Comparison of ENCODE assay signal across 8 cellular contexts in the genomic region with DNA sequence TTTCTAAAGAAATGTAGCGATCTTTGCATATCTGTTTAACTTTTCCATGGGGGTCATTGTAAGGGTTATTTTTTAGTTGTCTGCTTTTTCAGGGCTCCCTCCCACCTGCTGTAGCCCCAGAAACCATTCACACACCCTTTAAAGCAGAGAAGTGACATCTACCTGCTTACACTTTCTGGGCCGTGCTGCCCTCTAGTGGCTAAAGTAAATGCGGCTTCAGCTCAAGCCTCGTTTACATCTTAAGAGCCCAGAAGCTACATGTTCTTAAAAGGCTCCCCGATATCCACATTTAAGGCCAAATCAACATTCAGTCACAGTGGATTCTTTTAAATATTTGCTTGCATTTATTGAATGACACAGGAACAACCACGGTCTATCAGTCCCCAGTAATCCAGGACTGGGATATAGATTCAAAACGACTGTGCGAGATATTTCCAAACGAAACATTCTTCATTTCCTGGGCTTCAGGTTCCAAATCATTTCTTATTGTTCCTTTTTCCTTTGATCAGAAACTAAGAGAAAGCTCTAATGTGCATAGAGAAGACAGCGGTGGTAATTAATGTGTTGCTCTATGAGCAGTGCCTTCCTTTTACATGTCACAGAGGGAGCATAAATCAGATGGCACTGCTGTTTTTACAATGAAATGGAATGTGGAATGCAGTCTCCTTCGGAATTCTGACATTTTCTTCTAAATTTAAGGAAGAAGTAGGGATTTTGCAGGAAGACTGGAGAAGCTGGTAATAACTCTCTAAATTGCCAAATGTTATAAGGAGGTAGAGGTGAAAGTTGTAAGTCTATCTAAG.
DNase-seq lines count a peak whose midpoint lies in the region; ATAC-seq and TF ChIP-seq lines count a peak whose summit lies in the region.

No MANE protein-coding gene starts in this region.

- peaks cover 2% of the 10 kb centered on the region; the same call in 1 of the 2 replicates for H3K9me3 ChIP-seq in MG63
- no peaks in the 10 kb centered on the region for H3K9me3 ChIP-seq in SK-N-MC (ENCODE audit: low read depth, low read length)

- H3K27ac ChIP-seq in SK-N-MC: 0 out of 2 replicates have a peak overlapping the region, but pooled peaks have one; percentile 38

- no peaks in the 10 kb centered on the region for H3K27me3 ChIP-seq in H7 (ENCODE audit: control insufficient read depth, insufficient read depth, low read length)
- H3K27me3 ChIP-seq in MG63: no peaks in the 10 kb centered on the region

- no peaks in the 10 kb centered on the region for H3K9me3 Mint-ChIP-seq in activated naive CD4-positive, alpha-beta T cell treated with anti-CD3 and anti-CD28 coated beads, Interleukin-2, amount 50 U/mL, for 72 hours

- peak overlapping the region; percentile 61 for H3K9ac ChIP-seq in SK-N-MC (ENCODE audit: insufficient read length)

- no peak overlapping the region for H3K27ac Mint-ChIP-seq in activated naive CD4-positive, alpha-beta T cell treated with anti-CD3 and anti-CD28 coated beads, Interleukin-2, amount 50 U/mL, for 72 hours

- peak; percentile 88 for TF ChIP-seq CTCF in GM12865 (IDR thresholded peaks at IDR 0.05; ENCODE audit: insufficient read depth, low read depth, low read length, missing control alignments)

- peak; percentile 79 for DNase-seq in GM12865 (ENCODE audit: low read depth)
- DNase-seq in H7: peak; percentile 47
- peak; percentile 32 for DNase-seq in MG63
- DNase-seq in SK-N-MC (ENCODE audit: low read depth, low spot score): peak; percentile 75
- DNase-seq in activated naive CD4-positive, alpha-beta T cell treated with anti-CD3 and anti-CD28 coated beads, Interleukin-2, amount 50 U/mL, for 72 hours (ENCODE audit: low spot score in 2 of 2): peak in 1 of 2 donors; percentile 67
- DNase-seq in left cardiac atrium: peak; percentile 66
- DNase-seq in renal cortical epithelial cell (ENCODE audit: low read depth): peak; percentile 66
- no peak for DNase-seq in HuH-7.5 (ENCODE audit: low spot score)

- no peaks in the 10 kb centered on the region for H3K36me3 ChIP-seq in H7 (replicated peaks; ENCODE audit: control insufficient read depth, insufficient read depth, low read length)
- no peaks in the 10 kb centered on the region for H3K36me3 ChIP-seq in MG63
- no peaks in the 10 kb centered on the region for H3K36me3 ChIP-seq in SK-N-MC (ENCODE audit: insufficient read depth, low read length)

- ATAC-seq in activated naive CD4-positive, alpha-beta T cell treated with anti-CD3 and anti-CD28 coated beads, Interleukin-2, amount 50 U/mL, for 72 hours: peak; percentile 50 to 61
- ATAC-seq in left cardiac atrium: peak; percentile 61 to 71

- intact Hi-C loops in left cardiac atrium (cut with DNase I): loop anchor here (2.0 to 10.0 kb wide), 2 partner anchors 267 to 283 kb away; no protein-coding TSS in a partner anchor

- H3K36me3 Mint-ChIP-seq in activated naive CD4-positive, alpha-beta T cell treated with anti-CD3 and anti-CD28 coated beads, Interleukin-2, amount 50 U/mL, for 72 hours: no peaks in the 10 kb centered on the region

- no peak overlapping the region for H3K4me3 ChIP-seq in GM12865 (ENCODE audit: low read depth, low read length)
- no peak overlapping the region for H3K4me3 ChIP-seq in H7 (ENCODE audit: insufficient read depth, low read depth, low read length)
- H3K4me3 ChIP-seq in MG63: no peak overlapping the region
- peak overlapping the region; percentile 65 for H3K4me3 ChIP-seq in SK-N-MC
